18 cellular contexts compared by ENCODE assay signal in the genomic region with DNA sequence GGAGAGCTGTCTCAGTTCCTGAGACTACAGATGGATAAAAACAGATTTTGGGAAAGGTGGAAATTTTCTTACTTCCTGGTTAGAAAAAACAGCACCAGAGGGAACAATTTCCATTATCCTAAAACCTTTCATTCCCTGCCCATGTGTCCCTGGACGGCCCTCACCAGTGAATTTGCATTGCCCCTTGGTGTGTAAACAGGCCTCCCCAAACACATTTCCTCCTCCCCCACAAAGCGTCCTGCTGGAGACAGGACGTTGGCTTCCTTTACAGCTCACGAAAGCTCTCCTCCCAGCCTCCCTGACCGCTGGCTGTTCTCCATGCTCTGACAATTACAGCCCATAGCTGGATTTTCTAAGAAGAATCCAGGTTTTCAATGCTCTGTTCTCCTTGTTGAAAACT.
DNase-seq lines count a peak whose midpoint lies in the region; ATAC-seq and TF ChIP-seq lines count a peak whose summit lies in the region.
"Had no signal": no experiment of that assay in that cellular context is flagged by ENCODE, and none has a peak within 500 bp of the region (broad histone marks: within the 10 kb centered on the region; RNA-seq: fewer than 3 reads in every experiment).

No MANE protein-coding gene starts in this region.

- H3K9me3 ChIP-seq in left lung (peaks cover 0 to 9% of the 10 kb centered on the region in 2 donors), uterus (no peaks in the 10 kb centered on the region)

- no peak for TF ChIP-seq CTCF in fibroblast of mammary gland (conservative IDR thresholded peaks at IDR 0.05; ENCODE audit: control insufficient read depth, insufficient read depth, low read depth, low read length)
- TF ChIP-seq CTCF in left lung (IDR thresholded peaks at IDR 0.05) = no peak
- TF ChIP-seq CTCF in uterus (IDR thresholded peaks at IDR 0.05) = no peak

- intact Hi-C loops in Right ventricle myocardium inferior (cut with DNase I) = no loop called here
- intact Hi-C loops in cardiac septum (cut with DNase I) = no loop called here
- intact Hi-C loops in left lung (cut with DNase I) = no loop called here
- intact Hi-C loops in uterus (cut with DNase I; ENCODE audit: low total_unique reads) = no loop called here

- ATAC-seq in Right ventricle myocardium inferior (peak; percentile 34), left lung (peak; percentile 29)
- ATAC-seq: activated CD8-positive, alpha-beta T cell treated with anti-CD3 and anti-CD28 coated beads, Interleukin-2, amount 10 ng/mL, durations not matched to agents 7 days and 5 days; effector memory CD8-positive, alpha-beta T cell; stimulated activated effector memory CD8-positive, alpha-beta T cell treated with anti-CD3 and anti-CD28 coated beads, Interleukin-12 subunit alpha, Interleukin-12 subunit beta, amount 100 ng/mL, for 72 hours had no signal

- H3K4me3 ChIP-seq in fibroblast of mammary gland (ENCODE audit: control insufficient read depth, low read depth, low read length) = no peak overlapping the region
- H3K4me3 ChIP-seq in left lung = no peak overlapping the region
- no peak overlapping the region for H3K4me3 ChIP-seq in uterus
- H3K4me3 ChIP-seq: PC-9 had no signal

- H3K36me3 ChIP-seq in left lung (no peaks in the 10 kb centered on the region), uterus (no peaks in the 10 kb centered on the region)

- DNase-seq in Right ventricle myocardium inferior (ENCODE audit: missing footprints) (peak; percentile 61), cardiac septum (ENCODE audit: low spot score) (no peak), fibroblast of mammary gland (ENCODE audit: low read depth) (peak; percentile 14), left lung (no peak), uterus (peak; percentile 35 to 39), NCI-H2171 (lab: John Stamatoyannopoulos, UW) (no peak), kidney glomerular epithelial cell (lab: John Stamatoyannopoulos, UW) (no peak)
- DNase-seq in stimulated activated CD4-positive, alpha-beta T cell treated with anti-CD3 and anti-CD28 coated beads, Interleukin-2, amount 100 ng/mL, for 24 hours = no peak
- DNase-seq: 8988T; activated CD8-positive, alpha-beta T cell treated with anti-CD3 and anti-CD28 coated beads, Interleukin-2, amount 10 ng/mL, durations not matched to agents 7 days and 5 days; activated effector memory CD4-positive, alpha-beta T cell treated with Interleukin-2 at 50 U/mL for 16 hours; CD4-positive, alpha-beta T cell; effector memory CD8-positive, alpha-beta T cell; foreskin melanocyte; NCI-H1105; PC-9 had no signal

- H3K4me1 ChIP-seq in left lung = no peaks in the 10 kb centered on the region
- H3K4me1 ChIP-seq in uterus = no peaks in the 10 kb centered on the region

- H3K27ac ChIP-seq in left lung (peak overlapping the region in 1 of 2 donors; percentile 13), uterus (peak overlapping the region in 1 of 2 donors; percentile 22)
- H3K27ac ChIP-seq: PC-9, VCaP had no signal

- TF ChIP-seq POLR2A in uterus (IDR thresholded peaks at IDR 0.05) = no peak

- no peaks in the 10 kb centered on the region for H3K27me3 ChIP-seq in left lung
- no peaks in the 10 kb centered on the region for H3K27me3 ChIP-seq in uterus

Comparison
In these comparisons a context has a peak if more than half of its experiments do, and no peak if none do; other contexts are left out.
1. DNase-seq: peak in Right ventricle myocardium inferior (single experiment), fibroblast of mammary gland (single experiment) and uterus (2 of 2); none in cardiac septum (single experiment), left lung (0 of 2), stimulated activated CD4-positive, alpha-beta T cell treated with anti-CD3 and anti-CD28 coated beads, Interleukin-2, amount 100 ng/mL, for 24 hours (0 of 2), NCI-H2171 (single experiment) and kidney glomerular epithelial cell (single experiment).